Comparison of ENCODE assay signal across 9 cellular contexts in the genomic region with DNA sequence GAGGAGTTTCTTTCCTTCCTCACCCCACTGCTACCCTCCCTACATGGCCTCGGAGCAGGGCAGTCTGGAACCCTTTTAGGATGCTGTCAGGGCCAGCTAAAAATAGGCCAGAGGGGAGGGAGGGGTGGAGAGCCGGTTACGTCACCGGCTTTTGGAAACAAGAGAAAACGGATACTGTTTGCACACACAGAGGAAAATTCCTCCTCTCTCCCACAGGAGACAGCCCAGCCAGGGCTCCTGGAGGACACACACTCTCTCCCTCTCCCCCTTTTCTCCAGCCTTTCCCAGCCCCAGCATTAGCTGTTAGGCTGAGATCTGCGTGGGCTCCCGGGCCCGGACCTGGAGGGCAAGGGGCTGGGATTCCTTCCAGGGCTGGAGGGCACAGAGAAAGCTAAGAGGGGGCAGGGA. TPM values are rescaled to one million over a fixed set of nuclear protein-coding genes. Genes with fewer than 3 reads are reported as not detected.
DNase-seq lines count a peak whose midpoint lies in the region; ATAC-seq and TF ChIP-seq lines count a peak whose summit lies in the region.
"Had no signal": no experiment of that assay in that cellular context is flagged by ENCODE, and none has a peak within 500 bp of the region (broad histone marks: within the 10 kb centered on the region; RNA-seq: fewer than 3 reads in every experiment).

No MANE protein-coding gene starts in this region.

- peaks cover 54 to 68% (median 58%) of the 10 kb centered on the region in 10 experiments for H3K4me1 ChIP-seq in BLaER1 treated with 17β-estradiol and CSF1 and Interleukin-3, amounts not matched to agents 10 nM and 100 nM
- peaks cover 54% of the 10 kb centered on the region for H3K4me1 ChIP-seq in PC-3 (ENCODE audit: insufficient read depth, low read length)

- no peaks in the 10 kb centered on the region for H3F3A ChIP-seq in PC-3 (ENCODE audit: low read length, unreplicated experiment)

- H3K4me3 ChIP-seq in BLaER1 treated with 17β-estradiol and CSF1 and Interleukin-3, amounts not matched to agents 10 nM and 100 nM = peak overlapping the region in 3 of 10 experiments; percentile 17 to 40 (median 36); a peak in 4 of 20 replicates
- peak overlapping the region; percentile 20; the same call in 1 of the 2 replicates for H3K4me3 ChIP-seq in PC-3 (ENCODE audit: low read length)
- H3K4me3 ChIP-seq: GM12878 had no signal

- H3K27ac ChIP-seq in BLaER1 treated with 17β-estradiol and CSF1 and Interleukin-3, amounts not matched to agents 10 nM and 100 nM = peak overlapping the region; percentile 18 to 77 (median 59); a peak in 20 of 22 replicates
- H3K27ac ChIP-seq in PC-3 (ENCODE audit: low read length) (peak overlapping the region; percentile 92), epithelial cell of prostate (peak overlapping the region; percentile 76)

- BruUV-seq in PC-3 (replicated peaks; lab: Mats Ljungman, UMichigan) = no TSS peak

- H2AFZ ChIP-seq in PC-3 (ENCODE audit: low read length) = no peak overlapping the region

- CTCF ChIA-PET in PC-3 (lab: Charles Lee) = interaction anchor here (0.6 kb wide), 1 partner anchor 87 kb away, joined by 3 read pairs; no protein-coding TSS in a partner anchor

- intact Hi-C loops in PC-3 (cut with micrococcal nuclease) = loop anchor here (1.0 to 5.0 kb wide), 3 partner anchors 32 to 90 kb away; no protein-coding TSS in a partner anchor

- DNase-seq in PC-3 (peak; percentile 84), epithelial cell of prostate (ENCODE audit: low read depth, low spot score) (no peak), myocyte (ENCODE audit: low read depth) (peak; percentile 88), NCI-H524 treated with DMSO at 0.1 percent for 48 hours (lab: John Stamatoyannopoulos, UW) (no peak)

- H3K9ac ChIP-seq in BLaER1 treated with 17β-estradiol and CSF1 and Interleukin-3, amounts not matched to agents 10 nM and 100 nM = peak overlapping the region; percentile 16 to 67 (median 59); a peak in 20 of 22 replicates
- H3K9ac ChIP-seq in PC-3 (ENCODE audit: low read length) = peak overlapping the region; percentile 72

- TF ChIP-seq CTCF in PC-3 (conservative IDR thresholded peaks at IDR 0.05; ENCODE audit: low read depth, low read length) = no peak

- H4K20me1 ChIP-seq in BLaER1 treated with 17β-estradiol and CSF1 and Interleukin-3, amounts not matched to agents 10 nM and 100 nM = peaks cover 0 to 57% (median 8%) of the 10 kb centered on the region in 11 experiments; a peak in 11 of 22 replicates
- no peaks in the 10 kb centered on the region for H4K20me1 ChIP-seq in PC-3 (ENCODE audit: low read length)

- ATAC-seq in PC-3 = peak; percentile 48
- no peak for ATAC-seq in HG03460 (IDR thresholded peaks at IDR 0.05; ENCODE audit: unreplicated experiment)
- no peak for ATAC-seq in GM18517 (IDR thresholded peaks at IDR 0.05; ENCODE audit: unreplicated experiment)
- ATAC-seq in GM19324 (IDR thresholded peaks at IDR 0.05; ENCODE audit: low FRiP score, unreplicated experiment) = no peak
- ATAC-seq: GM12878 had no signal

- peaks cover 0 to 37% (median 17%) of the 10 kb centered on the region in 11 experiments; a peak in 14 of 22 replicates for H3K36me3 ChIP-seq in BLaER1 treated with 17β-estradiol and CSF1 and Interleukin-3, amounts not matched to agents 10 nM and 100 nM
- peaks cover 15% of the 10 kb centered on the region; the same call in 1 of the 2 replicates for H3K36me3 ChIP-seq in PC-3 (ENCODE audit: low read depth, low read length)

- H3K4me2 ChIP-seq in BLaER1 treated with 17β-estradiol and CSF1 and Interleukin-3, amounts not matched to agents 10 nM and 100 nM = peak overlapping the region; percentile 80 to 100 (median 91)
- H3K4me2 ChIP-seq in PC-3 (ENCODE audit: low read length) = peak overlapping the region; percentile 78

- H3K27me3 ChIP-seq in BLaER1 treated with 17β-estradiol and CSF1 and Interleukin-3, amounts not matched to agents 10 nM and 100 nM = no peaks in the 10 kb centered on the region
- H3K27me3 ChIP-seq in PC-3 (ENCODE audit: low read length) = no peaks in the 10 kb centered on the region

- POLR2A ChIA-PET in PC-3 (lab: Charles Lee; ENCODE audit: unreplicated experiment) = interaction anchor here (0.6 kb wide), 2 partner anchors 18 to 152 kb away, joined by 8 to 11 read pairs; no protein-coding TSS in a partner anchor

- H3K79me2 ChIP-seq in PC-3 (ENCODE audit: low read length) = peaks cover 67% of the 10 kb centered on the region

- H3K9me3 ChIP-seq in BLaER1 treated with 17β-estradiol and CSF1 and Interleukin-3, amounts not matched to agents 10 nM and 100 nM (replicated peaks in 1 of 11) = no peaks in the 10 kb centered on the region
- no peaks in the 10 kb centered on the region for H3K9me3 ChIP-seq in PC-3 (ENCODE audit: low read length)

- H3K9me2 ChIP-seq in PC-3 (replicated peaks; ENCODE audit: low read length) = no peaks in the 10 kb centered on the region

RNA-seq across cellular contexts. Expression of a gene that starts 20.0 kb away (rescaled TPM):
- total RNA-seq in PC-3 (2014; rRNA removed) = 18.1 and 24.9 TPM in 2 replicates
- 25.9 and 37.0 TPM in 2 replicates for total RNA-seq in myocyte
- 17.1 TPM for polyA plus RNA-seq in myocyte (2012)

RNA-seq across cellular contexts. Expression of a gene that starts 34.2 kb away (rescaled TPM):
- 30.7 and 55.2 TPM in 2 replicates for total RNA-seq in PC-3 (2014; rRNA removed)
- total RNA-seq in myocyte = 12.4 and 16.2 TPM in 2 replicates
- 41.3 TPM for polyA plus RNA-seq in myocyte (2012)

Comparison
In these comparisons a context has a peak if more than half of its experiments do, and no peak if none do; other contexts are left out.
1. DNase-seq: peak in PC-3 (single experiment) and myocyte (single experiment); none in epithelial cell of prostate (single experiment) and NCI-H524 treated with DMSO at 0.1 percent for 48 hours (single experiment).
2. Peak in every context shown above with its lines, with median percentiles within 50 percentile points of each other: H3K27ac ChIP-seq.